In genomic region chr6:38554700-38555413, GRCh38 we compare ENCODE assay signal across 11 cellular contexts.
DNase-seq lines count a peak whose midpoint lies in the region; TF ChIP-seq lines count a peak whose summit lies in the region.
"Had no signal": no experiment of that assay in that cellular context is flagged by ENCODE, and none has a peak within 500 bp of the region (broad histone marks: within the 10 kb centered on the region; RNA-seq: fewer than 3 reads in every experiment).

No MANE protein-coding gene starts in this region.

- peaks cover 8% of the 10 kb centered on the region for H3K36me3 Mint-ChIP-seq in nephron progenitor cell (ENCODE audit: low read depth)

- H3K27me3 ChIP-seq in MG63 = no peaks in the 10 kb centered on the region

- peaks cover 15% of the 10 kb centered on the region for H3K4me1 Mint-ChIP-seq in nephron progenitor cell

- H3K4me3 ChIP-seq in MG63 = no peak overlapping the region
- H3K4me3 ChIP-seq: thoracic aorta had no signal

- no peak overlapping the region for H3K4me3 Mint-ChIP-seq in nephron progenitor cell

- DNase-seq in DMS 273 (lab: John Stamatoyannopoulos, UW; ENCODE audit: unreplicated experiment) (peak; percentile 25), MG63 (peak; percentile 61), cerebellar cortex (ENCODE audit: low spot score) (peak; percentile 25), nephron progenitor cell (no peak), SIG-M5 treated with dmso at 0.1 percent for 504 hours (lab: John Stamatoyannopoulos, UW; ENCODE audit: unreplicated experiment) (no peak), midbrain (lab: John Stamatoyannopoulos, UW) (no peak), NCI-H1092 (lab: John Stamatoyannopoulos, UW) (no peak)
- DNase-seq in stimulated activated CD4-positive, alpha-beta T cell treated with anti-CD3 and anti-CD28 coated beads, Interleukin-4, amount 100 ng/mL, for 24 hours = no peak
- DNase-seq: activated T-cell treated with anti-CD3 and anti-CD28 coated beads, Interleukin-2, amount 50 U/mL, for 48 hours; NCI-H146 had no signal

- H3K27me3 Mint-ChIP-seq in nephron progenitor cell (ENCODE audit: low read depth, poor library complexity) = no peaks in the 10 kb centered on the region

- H3K9me3 ChIP-seq in MG63 = no peaks in the 10 kb centered on the region
- H3K9me3 ChIP-seq: thoracic aorta had no signal

- H3K9me3 Mint-ChIP-seq in nephron progenitor cell = peaks cover 4% of the 10 kb centered on the region

- H3K36me3 ChIP-seq in MG63 = no peaks in the 10 kb centered on the region
- H3K36me3 ChIP-seq: thoracic aorta had no signal

- H3K27ac Mint-ChIP-seq in nephron progenitor cell = peak overlapping the region; percentile 9

- no peak for TF ChIP-seq CTCF in nephron progenitor cell (IDR thresholded peaks at IDR 0.05)

Comparison
In these comparisons a context has a peak if more than half of its experiments do, and no peak if none do; other contexts are left out.
1. DNase-seq: peak in DMS 273 (single experiment), MG63 (single experiment) and cerebellar cortex (single experiment); none in nephron progenitor cell (single experiment), SIG-M5 treated with dmso at 0.1 percent for 504 hours (single experiment), midbrain (single experiment), stimulated activated CD4-positive, alpha-beta T cell treated with anti-CD3 and anti-CD28 coated beads, Interleukin-4, amount 100 ng/mL, for 24 hours (single experiment) and NCI-H1092 (single experiment).